Comparison of ENCODE assay signal across 8 cellular contexts in the genomic region with DNA sequence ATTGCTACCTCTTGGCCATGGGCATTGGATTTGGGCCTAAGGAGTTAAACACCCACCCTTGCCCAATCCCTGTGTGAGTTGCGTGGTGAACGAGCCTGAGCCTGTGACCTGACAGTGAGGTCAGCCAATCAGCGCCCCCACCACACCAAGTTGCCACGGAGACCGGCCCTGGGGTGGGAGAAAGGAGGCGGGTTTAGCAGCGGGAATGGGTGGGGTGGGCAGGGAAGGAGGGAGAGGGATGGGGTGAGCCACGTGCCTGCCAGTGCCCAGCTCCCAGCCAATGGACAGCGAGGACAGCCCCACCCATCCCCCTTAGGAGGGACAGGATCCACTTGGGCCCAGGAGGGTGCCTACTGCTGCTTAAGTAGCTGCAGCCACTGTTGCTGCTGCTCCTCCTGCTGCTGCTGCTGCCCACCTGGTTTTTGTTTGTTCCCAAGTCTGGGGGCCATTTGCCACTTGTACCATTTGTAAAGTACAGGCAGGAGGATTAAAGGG. TPM values are rescaled to one million over a fixed set of nuclear protein-coding genes. Genes with fewer than 3 reads are reported as not detected.
DNase-seq lines count a peak whose midpoint lies in the region; ATAC-seq and TF ChIP-seq lines count a peak whose summit lies in the region.

No MANE protein-coding gene starts in this region.

- 17 to 28% methylated on average over 9 of the region's 9 CpGs for WGBS in lung, 2 donors

- H3K27me3 Mint-ChIP-seq in mesothelial cell of epicardium (ENCODE audit: low read depth), result no peaks in the 10 kb centered on the region

- no peaks in the 10 kb centered on the region for H3K36me3 Mint-ChIP-seq in mesothelial cell of epicardium

- H3K27ac ChIP-seq in duodenal mucosa (ENCODE audit: low read depth, low read length), result peak overlapping the region; percentile 76
- peak overlapping the region in 1 of 2 donors; percentile 65 for H3K27ac ChIP-seq in lung (ENCODE audit: low read depth in 1 of 2, low read length in 1 of 2)
- H3K27ac ChIP-seq in uterus, result peak overlapping the region; percentile 14 to 57

- intact Hi-C loops in uterus (cut with DNase I; ENCODE audit: low total_unique reads), result loop anchor here (5.0 kb wide), 1 partner anchor 50 kb away; the partner anchor contains the start of gene PYGO2

- H3K4me1 Mint-ChIP-seq in mesothelial cell of epicardium, result peaks cover 16% of the 10 kb centered on the region

- H3K4me3 Mint-ChIP-seq in mesothelial cell of epicardium, result no peak overlapping the region

- H3K27ac Mint-ChIP-seq in mesothelial cell of epicardium, result no peak overlapping the region

- ATAC-seq in lung (ENCODE audit: insufficient read depth, low FRiP score), result peak; percentile 49
- no peak for ATAC-seq in HG02885 (IDR thresholded peaks at IDR 0.05; ENCODE audit: poor library complexity, unreplicated experiment)

- H3K27me3 ChIP-seq in NT2/D1 (ENCODE audit: insufficient read depth, insufficient read length), result no peaks in the 10 kb centered on the region
- H3K27me3 ChIP-seq in duodenal mucosa (ENCODE audit: control insufficient read depth in 1 of 2, insufficient read depth in 2 of 2, low read length in 2 of 2), result no peaks in the 10 kb centered on the region
- no peaks in the 10 kb centered on the region for H3K27me3 ChIP-seq in lung (ENCODE audit: control insufficient read depth, insufficient read depth)
- H3K27me3 ChIP-seq in uterus, result no peaks in the 10 kb centered on the region

- H3K4me3 ChIP-seq in NT2/D1 (ENCODE audit: insufficient read length, low read depth), result no peak overlapping the region
- H3K4me3 ChIP-seq in duodenal mucosa (ENCODE audit: low read depth in 1 of 2, low read length in 2 of 2), result peak overlapping the region; percentile 46 to 48
- H3K4me3 ChIP-seq in lung, result no peak overlapping the region
- H3K4me3 ChIP-seq in uterus, result no peak overlapping the region

- peaks cover 22% of the 10 kb centered on the region; the same call in 1 of the 2 replicates for H3K9me3 ChIP-seq in NT2/D1 (ENCODE audit: insufficient read depth, low read length)
- no peaks in the 10 kb centered on the region for H3K9me3 ChIP-seq in duodenal mucosa (ENCODE audit: control insufficient read depth in 1 of 2, low read length in 2 of 2)
- no peaks in the 10 kb centered on the region for H3K9me3 ChIP-seq in lung (ENCODE audit: control insufficient read depth in 2 of 2, insufficient read depth in 1 of 2, low read length in 1 of 2)
- no peaks in the 10 kb centered on the region for H3K9me3 ChIP-seq in uterus

- peaks cover 24% of the 10 kb centered on the region for H3K36me3 ChIP-seq in NT2/D1 (ENCODE audit: insufficient read depth, insufficient read length, low read length)
- H3K36me3 ChIP-seq in duodenal mucosa (ENCODE audit: control insufficient read depth in 1 of 2, insufficient read depth in 2 of 2, low read length in 2 of 2), result peaks cover 29 to 32% of the 10 kb centered on the region in 2 donors
- peaks cover 0 to 28% of the 10 kb centered on the region in 2 donors for H3K36me3 ChIP-seq in lung (ENCODE audit: control insufficient read depth in 2 of 2, insufficient read depth in 2 of 2, low read length in 2 of 2)
- no peaks in the 10 kb centered on the region for H3K36me3 ChIP-seq in uterus

- DNase-seq in activated CD4-positive, alpha-beta T cell treated with anti-CD3 and anti-CD28 coated beads for 48 hours, result peak; percentile 69
- DNase-seq in activated CD4-positive, alpha-beta T cell treated with anti-CD3 and anti-CD28 coated beads, Interleukin-2, amount 50 U/mL, for 4 hours, result no peak
- DNase-seq in NT2/D1 (ENCODE audit: low read depth, low spot score) (peak; percentile 89), lung (ENCODE audit: low spot score) (peak; percentile 80), uterus (peak; percentile 72 to 78), mesothelial cell of epicardium (ENCODE audit: low spot score in 2 of 2, unreplicated experiment in 2 of 2) (no peak)

- H3K4me1 ChIP-seq in NT2/D1 (ENCODE audit: insufficient read depth, insufficient read length) (peaks cover 35% of the 10 kb centered on the region), duodenal mucosa (ENCODE audit: control insufficient read depth in 1 of 2, insufficient read depth in 2 of 2, low read length in 2 of 2) (peaks cover 77 to 90% of the 10 kb centered on the region in 2 donors), lung (ENCODE audit: control insufficient read depth in 2 of 2, insufficient read depth in 2 of 2, low read length in 2 of 2) (peaks cover 5 to 37% of the 10 kb centered on the region in 2 donors), uterus (peaks cover 0 to 10% of the 10 kb centered on the region in 2 donors)

- no peaks in the 10 kb centered on the region for H3K9me3 Mint-ChIP-seq in mesothelial cell of epicardium

- no peak for TF ChIP-seq POLR2A in uterus (IDR thresholded peaks at IDR 0.05)

- H3K9ac ChIP-seq in NT2/D1 (ENCODE audit: insufficient read length, low read depth) (peak overlapping the region; percentile 58), duodenal mucosa (ENCODE audit: low read depth in 1 of 2, low read length in 2 of 2) (peak overlapping the region; percentile 52 to 85)

- no peak for TF ChIP-seq CTCF in lung (IDR thresholded peaks at IDR 0.05; ENCODE audit: control extremely low read depth, extremely low read depth)
- TF ChIP-seq CTCF in uterus (IDR thresholded peaks at IDR 0.05), result no peak
- no peak for TF ChIP-seq CTCF in mesothelial cell of epicardium (IDR thresholded peaks at IDR 0.05; ENCODE audit: unreplicated experiment)

RNA-seq across cellular contexts. Expression of gene ZBTB7B, which starts 9.5 kb away (rescaled TPM):
- total RNA-seq in lung (10 to 100 TPM; 41.9 to 83.3 TPM), uterus (10 to 100 TPM in 2 of 4 donors, 1 to 10 TPM in 2; 3.8 to 53.4 (median 11.9) TPM), mesothelial cell of epicardium (19.9 to 21.7 TPM (median 21.7 TPM) in 3 replicates)
- 10 to 100 TPM; 52.6 to 57.8 TPM for polyA plus RNA-seq in lung

RNA-seq across cellular contexts. Expression of gene LENEP, which starts 18.7 kb away (rescaled TPM):
- total RNA-seq in lung, result under 1 TPM in 1 of 2 donors, not detected in 1; 0.89 TPM
- polyA plus RNA-seq in lung, result under 1 TPM in 1 of 2 donors, not detected in 1; 0.31 TPM
- under 1 TPM in 1 of 4 donors, not detected in 3; 0.83 TPM for total RNA-seq in uterus
- total RNA-seq in mesothelial cell of epicardium, result 0.49 to 1.3 TPM (median 0.87 TPM) in 3 replicates

RNA-seq across cellular contexts. Expression of gene DCST2, which starts 21.5 kb away (rescaled TPM):
- total RNA-seq in lung, result 1 to 10 TPM in 1 of 2 donors, under 1 TPM in 1; 0.31 to 1.7 TPM
- polyA plus RNA-seq in lung, result 1 to 10 TPM in 1 of 2 donors, under 1 TPM in 1; 0.77 to 1.7 TPM
- total RNA-seq in uterus, result 1 to 10 TPM in 1 of 4 donors, under 1 TPM in 1, not detected in 2; 0.07 to 1.6 TPM
- 1.8 to 2.9 TPM (median 1.9 TPM) in 3 replicates for total RNA-seq in mesothelial cell of epicardium

RNA-seq across cellular contexts. Expression of gene DCST1, which starts 21.5 kb away (rescaled TPM):
- total RNA-seq in lung, result under 1 TPM in 1 of 2 donors, not detected in 1; 0.20 TPM
- under 1 TPM in 1 of 2 donors, not detected in 1; 0.08 TPM for polyA plus RNA-seq in lung
- 1 to 10 TPM in 2 of 4 donors, not detected in 2; 1.1 to 3.5 TPM for total RNA-seq in uterus
- 0.58 TPM in 1 of 3 replicates, not detected in the others for total RNA-seq in mesothelial cell of epicardium

RNA-seq across cellular contexts. Expression of gene FLAD1, which starts 29.0 kb away (rescaled TPM):
- total RNA-seq in lung (10 to 100 TPM; 10.9 to 37.0 TPM), uterus (10 to 100 TPM; 12.6 to 33.8 (median 20.7) TPM), mesothelial cell of epicardium (46.8 to 49.6 TPM (median 48.3 TPM) in 3 replicates)
- 10 to 100 TPM; 29.3 to 31.9 TPM for polyA plus RNA-seq in lung

Comparison
In these comparisons a context has a peak if more than half of its experiments do, and no peak if none do; other contexts are left out.
1. DNase-seq: peak in activated CD4-positive, alpha-beta T cell treated with anti-CD3 and anti-CD28 coated beads for 48 hours (single experiment), NT2/D1 (single experiment), lung (single experiment) and uterus (2 of 2); none in activated CD4-positive, alpha-beta T cell treated with anti-CD3 and anti-CD28 coated beads, Interleukin-2, amount 50 U/mL, for 4 hours (0 of 2) and mesothelial cell of epicardium (0 of 2).
2. H3K4me3 ChIP-seq: peak in duodenal mucosa (2 of 2); none in NT2/D1 (single experiment), lung (single experiment) and uterus (0 of 2).